18 cellular contexts compared by ENCODE assay signal in genomic region chr16:74691093-74691855, GRCh38. TPM values are rescaled to one million over a fixed set of nuclear protein-coding genes. Genes with fewer than 3 reads are reported as not detected.
A peak's percentile ranks its signal among the peaks of the same experiment; 100 is the strongest.
DNase-seq lines count a peak whose midpoint lies in the region; TF ChIP-seq lines count a peak whose summit lies in the region.
"Had no signal": no experiment of that assay in that cellular context is flagged by ENCODE, and none has a peak within 500 bp of the region (broad histone marks: within the 10 kb centered on the region; RNA-seq: fewer than 3 reads in every experiment).

No MANE protein-coding gene starts in this region.

- no peak overlapping the region for H3K18ac ChIP-seq in trophoblast cell (ENCODE audit: low read length)

- WGBS in trophoblast cell (ENCODE audit: extremely low coverage, insufficient coverage, insufficient read length) = no CpG with 5 or more reads among the region's 10 CpGs

- H3K27me3 Mint-ChIP-seq in activated T-helper 2 cell treated with anti-CD3 and anti-CD28 coated beads, Interferon-gamma antibody, Interleukin-2, Interleukin-4, amounts not matched to agents 10 μg/mL and 5 μg/mL and 100 μg/mL, durations not matched to agents 14 hours and 24 hours and 36 hours (ENCODE audit: low read depth) = no peaks in the 10 kb centered on the region
- peaks cover 9% of the 10 kb centered on the region for H3K27me3 Mint-ChIP-seq in progenitor cell of endocrine pancreas

- H3K27ac Mint-ChIP-seq in activated T-helper 2 cell treated with anti-CD3 and anti-CD28 coated beads, Interferon-gamma antibody, Interleukin-2, Interleukin-4, amounts not matched to agents 10 μg/mL and 5 μg/mL and 100 μg/mL, durations not matched to agents 14 hours and 24 hours and 36 hours = no peak overlapping the region
- no peak overlapping the region for H3K27ac Mint-ChIP-seq in progenitor cell of endocrine pancreas
- H3K27ac Mint-ChIP-seq: T-helper 2 cell treated with Interferon-gamma antibody and Interleukin-4, amounts not matched to agents 5 μg/mL and 100 μg/mL, for 36 hours; type B pancreatic cell had no signal

- no peaks in the 10 kb centered on the region for H3K9me3 Mint-ChIP-seq in activated T-helper 2 cell treated with anti-CD3 and anti-CD28 coated beads, Interferon-gamma antibody, Interleukin-2, Interleukin-4, amounts not matched to agents 10 μg/mL and 5 μg/mL and 100 μg/mL, durations not matched to agents 14 hours and 24 hours and 36 hours
- H3K9me3 Mint-ChIP-seq in progenitor cell of endocrine pancreas (ENCODE audit: low read depth) = peaks cover 4% of the 10 kb centered on the region
- H3K9me3 Mint-ChIP-seq: type B pancreatic cell had no signal

- H2BK12ac ChIP-seq in trophoblast cell (ENCODE audit: low read length) = no peak overlapping the region

- H2AFZ ChIP-seq in trophoblast cell (ENCODE audit: insufficient read depth, low read length, poor library complexity) = no peak overlapping the region

- intact Hi-C loops in activated T-helper 2 cell treated with anti-CD3 and anti-CD28 coated beads, Interferon-gamma antibody, Interleukin-2, Interleukin-4, amounts not matched to agents 10 μg/mL and 5 μg/mL and 100 μg/mL, durations not matched to agents 14 hours and 24 hours and 36 hours (cut with micrococcal nuclease) = no loop called here
- intact Hi-C loops in uterus (cut with DNase I; ENCODE audit: low total_unique reads) = no loop called here

- H4K12ac ChIP-seq in trophoblast cell (ENCODE audit: low read depth, low read length) = no peak overlapping the region

- no peak overlapping the region for H3K14ac ChIP-seq in trophoblast cell (ENCODE audit: low read length)

- H3K79me1 ChIP-seq in trophoblast cell (ENCODE audit: low read length) = no peaks in the 10 kb centered on the region

- peaks cover 74% of the 10 kb centered on the region for H3K36me3 Mint-ChIP-seq in activated T-helper 2 cell treated with anti-CD3 and anti-CD28 coated beads, Interferon-gamma antibody, Interleukin-2, Interleukin-4, amounts not matched to agents 10 μg/mL and 5 μg/mL and 100 μg/mL, durations not matched to agents 14 hours and 24 hours and 36 hours (ENCODE audit: low read depth)
- H3K36me3 Mint-ChIP-seq in progenitor cell of endocrine pancreas (ENCODE audit: insufficient read depth) = no peaks in the 10 kb centered on the region
- H3K36me3 Mint-ChIP-seq: type B pancreatic cell had no signal

- H4K8ac ChIP-seq in trophoblast cell (ENCODE audit: low read depth, low read length) = no peak overlapping the region

- H3K4me3 ChIP-seq in NB4 (ENCODE audit: low read depth, low read length) = no peak overlapping the region
- H3K4me3 ChIP-seq in fibroblast of mammary gland (ENCODE audit: control insufficient read depth, low read depth, low read length) = no peak overlapping the region
- no peak overlapping the region for H3K4me3 ChIP-seq in trophoblast cell (ENCODE audit: low read depth, low read length)
- no peak overlapping the region for H3K4me3 ChIP-seq in uterus
- H3K4me3 ChIP-seq: prostate gland had no signal

- H3K36me3 ChIP-seq in trophoblast cell (ENCODE audit: control insufficient read depth in 1 of 2, insufficient read depth in 2 of 2, low read length in 2 of 2) (no peaks in the 10 kb centered on the region), uterus (no peaks in the 10 kb centered on the region)
- H3K36me3 ChIP-seq: prostate gland, WERI-Rb-1 had no signal

- TF ChIP-seq CTCF in NB4 (IDR thresholded peaks at IDR 0.05; ENCODE audit: low read depth, low read length) (no peak), fibroblast of mammary gland (conservative IDR thresholded peaks at IDR 0.05; ENCODE audit: control insufficient read depth, insufficient read depth, low read depth, low read length) (no peak), progenitor cell of endocrine pancreas (IDR thresholded peaks at IDR 0.05; ENCODE audit: unreplicated experiment) (no peak), uterus (IDR thresholded peaks at IDR 0.05) (no peak)

- H3K27ac ChIP-seq in trophoblast cell (ENCODE audit: low read depth, low read length) = no peak overlapping the region
- no peak overlapping the region for H3K27ac ChIP-seq in uterus
- H3K27ac ChIP-seq: brain microvascular endothelial cell, prostate gland, WERI-Rb-1 had no signal

- H3K79me2 ChIP-seq in trophoblast cell (ENCODE audit: control insufficient read depth, insufficient read depth, low read length, poor library complexity) = no peaks in the 10 kb centered on the region

- DNase-seq in GM03348 (ENCODE audit: low spot score) (peak; percentile 14), NB4 (ENCODE audit: low read depth) (peak; percentile 28), fibroblast of mammary gland (ENCODE audit: low read depth) (peak; percentile 20), trophoblast cell (peak; percentile 64 to 84), progenitor cell of endocrine pancreas (ENCODE audit: low spot score, unreplicated experiment) (no peak), uterus (no peak)
- no peak for DNase-seq in activated T-helper 2 cell treated with anti-CD3 and anti-CD28 coated beads, Interferon-gamma antibody, Interleukin-2, Interleukin-4, amounts not matched to agents 10 μg/mL and 5 μg/mL and 100 μg/mL, durations not matched to agents 14 hours and 24 hours and 36 hours (ENCODE audit: low spot score)
- DNase-seq in activated CD4-positive, alpha-beta T cell treated with anti-CD3 and anti-CD28 coated beads, Interleukin-2, amount 50 U/mL, for 4 hours = no peak
- DNase-seq: activated CD8-positive, alpha-beta memory T cell treated with anti-CD3 and anti-CD28 coated beads, Interleukin-2, amount 50 U/mL, for 48 hours; brain microvascular endothelial cell; DMS53; effector CD8-positive, alpha-beta T cell; NCI-H146; NCI-H446 treated with DMSO at 0.1 percent for 48 hours; WERI-Rb-1 had no signal

- no peak overlapping the region for H2AK5ac ChIP-seq in trophoblast cell (ENCODE audit: low read length)

- H3K9me3 ChIP-seq in trophoblast cell (ENCODE audit: insufficient read depth, low read depth, low read length) (no peaks in the 10 kb centered on the region), uterus (no peaks in the 10 kb centered on the region)
- H3K9me3 ChIP-seq: prostate gland had no signal

- no peak overlapping the region for H2BK5ac ChIP-seq in trophoblast cell (ENCODE audit: low read depth, low read length, poor library complexity)

- H3K4me1 ChIP-seq in trophoblast cell (ENCODE audit: control insufficient read depth in 1 of 2, insufficient read depth in 2 of 2, low read length in 2 of 2) (no peaks in the 10 kb centered on the region), uterus (no peaks in the 10 kb centered on the region)
- H3K4me1 ChIP-seq: prostate gland had no signal

- H3K27me3 ChIP-seq in trophoblast cell (ENCODE audit: insufficient read depth, low read length) (no peaks in the 10 kb centered on the region), uterus (no peaks in the 10 kb centered on the region)
- H3K27me3 ChIP-seq: brain microvascular endothelial cell had no signal

- no peak overlapping the region for H3K23ac ChIP-seq in trophoblast cell (ENCODE audit: low read length)

- H3K4ac ChIP-seq in trophoblast cell (ENCODE audit: low read depth, low read length) = no peak overlapping the region

- H3K4me3 Mint-ChIP-seq in activated T-helper 2 cell treated with anti-CD3 and anti-CD28 coated beads, Interferon-gamma antibody, Interleukin-2, Interleukin-4, amounts not matched to agents 10 μg/mL and 5 μg/mL and 100 μg/mL, durations not matched to agents 14 hours and 24 hours and 36 hours (ENCODE audit: low read depth) = no peak overlapping the region
- H3K4me3 Mint-ChIP-seq in progenitor cell of endocrine pancreas (ENCODE audit: low read depth) = no peak overlapping the region
- H3K4me3 Mint-ChIP-seq: T-helper 2 cell treated with Interferon-gamma antibody and Interleukin-4, amounts not matched to agents 5 μg/mL and 100 μg/mL, for 36 hours; type B pancreatic cell had no signal

- TF ChIP-seq POLR2A in NB4 (IDR thresholded peaks at IDR 0.05; ENCODE audit: extremely low read depth, insufficient read length) = no peak
- no peak for TF ChIP-seq POLR2A in uterus (IDR thresholded peaks at IDR 0.05)

- no peak overlapping the region for H3K9ac ChIP-seq in trophoblast cell (ENCODE audit: low read length)

- no peak overlapping the region for H2BK120ac ChIP-seq in trophoblast cell (ENCODE audit: insufficient read depth, low read length, poor library complexity)

- H4K91ac ChIP-seq in trophoblast cell (ENCODE audit: low read depth, low read length) = no peak overlapping the region

- H3K4me1 Mint-ChIP-seq in activated T-helper 2 cell treated with anti-CD3 and anti-CD28 coated beads, Interferon-gamma antibody, Interleukin-2, Interleukin-4, amounts not matched to agents 10 μg/mL and 5 μg/mL and 100 μg/mL, durations not matched to agents 14 hours and 24 hours and 36 hours (ENCODE audit: low read depth) = peaks cover 6% of the 10 kb centered on the region
- H3K4me1 Mint-ChIP-seq in progenitor cell of endocrine pancreas (ENCODE audit: low read depth) = peaks cover 3% of the 10 kb centered on the region

- H3K4me2 ChIP-seq in trophoblast cell (ENCODE audit: low read length) = no peak overlapping the region

RNA-seq across cellular contexts. Expression of gene MLKL, which starts 9.4 kb away (rescaled TPM):
- 0.05 and 0.06 TPM in 2 replicates for polyA plus RNA-seq in trophoblast cell (2013)
- 21.6 and 25.6 TPM in 2 replicates for total RNA-seq in activated T-helper 2 cell treated with anti-CD3 and anti-CD28 coated beads, Interferon-gamma antibody, Interleukin-2, Interleukin-4, amounts not matched to agents 10 μg/mL and 5 μg/mL and 100 μg/mL, durations not matched to agents 14 hours and 24 hours and 36 hours
- total RNA-seq in progenitor cell of endocrine pancreas (0.24 and 1.1 TPM in 2 replicates), uterus (10 to 100 TPM in 1 of 4 donors, 1 to 10 TPM in 3; 3.8 to 19.4 (median 7.6) TPM)

RNA-seq across cellular contexts. Expression of gene RFWD3, which starts 24.6 kb away (rescaled TPM):
- polyA plus RNA-seq in trophoblast cell (2013) = 26.9 and 27.8 TPM in 2 replicates
- total RNA-seq in activated T-helper 2 cell treated with anti-CD3 and anti-CD28 coated beads, Interferon-gamma antibody, Interleukin-2, Interleukin-4, amounts not matched to agents 10 μg/mL and 5 μg/mL and 100 μg/mL, durations not matched to agents 14 hours and 24 hours and 36 hours = 94.5 and 101 TPM in 2 replicates
- total RNA-seq in progenitor cell of endocrine pancreas (40.3 and 48.4 TPM in 2 replicates), uterus (10 to 100 TPM in 3 of 4 donors, 1 to 10 TPM in 1; 3.6 to 27.6 (median 20.0) TPM)

Comparison
In these comparisons a context has a peak if more than half of its experiments do, and no peak if none do; other contexts are left out.
1. DNase-seq: peak in GM03348 (single experiment), NB4 (single experiment), fibroblast of mammary gland (single experiment) and trophoblast cell (2 of 2); none in activated T-helper 2 cell treated with anti-CD3 and anti-CD28 coated beads, Interferon-gamma antibody, Interleukin-2, Interleukin-4, amounts not matched to agents 10 μg/mL and 5 μg/mL and 100 μg/mL, durations not matched to agents 14 hours and 24 hours and 36 hours (single experiment), activated CD4-positive, alpha-beta T cell treated with anti-CD3 and anti-CD28 coated beads, Interleukin-2, amount 50 U/mL, for 4 hours (0 of 2), progenitor cell of endocrine pancreas (single experiment) and uterus (0 of 2).